In the genomic region with DNA sequence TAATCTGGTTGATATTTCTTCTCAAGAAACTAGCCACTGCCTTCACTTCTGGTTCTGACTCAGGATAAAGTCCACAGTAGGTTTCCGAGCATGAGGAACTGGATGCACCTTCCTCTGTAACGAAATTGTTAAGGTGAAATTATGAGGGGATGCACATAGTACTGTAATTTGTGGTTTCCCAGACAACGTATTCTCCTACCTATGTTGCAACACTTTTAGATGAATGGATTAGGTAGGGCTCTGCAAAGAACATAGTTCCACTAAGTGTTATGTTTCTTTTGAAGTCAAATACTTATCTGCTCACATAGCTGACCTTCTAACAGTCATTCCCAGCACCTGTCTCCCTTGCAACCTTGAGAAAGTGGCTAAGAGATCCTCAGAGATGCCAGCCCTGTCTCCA, we compare ENCODE assay signal across 27 cellular contexts. TPM values are rescaled to one million over a fixed set of nuclear protein-coding genes. Genes with fewer than 3 reads are reported as not detected.
"Had no signal": no experiment of that assay in that cellular context is flagged by ENCODE, and none has a peak within 500 bp of the region (broad histone marks: within the 10 kb centered on the region; RNA-seq: fewer than 3 reads in every experiment).

No MANE protein-coding gene starts in this region.

- H3K4me3 ChIP-seq: esophagus muscularis mucosa, gastroesophageal sphincter, lung, sigmoid colon, skin epidermis, stomach, suprapubic skin, tibial artery, upper lobe of left lung, uterus had no signal

- H3K9me3 Mint-ChIP-seq: effector memory CD8-positive, alpha-beta T cell had no signal

- H3K4me3 Mint-ChIP-seq: effector memory CD8-positive, alpha-beta T cell; immature natural killer cell; naive thymus-derived CD8-positive, alpha-beta T cell had no signal

- DNase-seq: cortex of kidney; effector memory CD8-positive, alpha-beta T cell; foreskin fibroblast; immature natural killer cell; kidney; left colon; left ventricle myocardium superior; naive thymus-derived CD8-positive, alpha-beta T cell; posterior cingulate gyrus; sigmoid colon; stimulated activated CD4-positive, alpha-beta T cell treated with anti-CD3 and anti-CD28 coated beads, Interleukin-2, amount 100 ng/mL, for 24 hours; stimulated activated CD4-positive, alpha-beta T cell treated with anti-CD3 and anti-CD28 coated beads, Interleukin-4, amount 100 ng/mL, for 4 hours; stimulated activated naive CD4-positive, alpha-beta T cell; stomach; tibial artery; upper lobe of left lung; uterus had no signal

- H3K27ac ChIP-seq: esophagus muscularis mucosa, gastroesophageal sphincter, sigmoid colon, skin epidermis, stomach, suprapubic skin, tibial artery, upper lobe of left lung, uterus had no signal

- H3K36me3 ChIP-seq: esophagus muscularis mucosa, gastroesophageal sphincter, sigmoid colon, stomach, suprapubic skin, tibial artery, upper lobe of left lung, uterus had no signal

- H3K9me3 ChIP-seq: esophagus muscularis mucosa, gastroesophageal sphincter, sigmoid colon, stomach, suprapubic skin, tibial artery, upper lobe of left lung, uterus had no signal

- H3K4me1 ChIP-seq: uterus had no signal

- H3K27me3 ChIP-seq: esophagus muscularis mucosa, gastroesophageal sphincter, sigmoid colon, stomach, tibial artery, upper lobe of left lung, uterus had no signal

- H3K36me3 Mint-ChIP-seq: immature natural killer cell had no signal

- H3K27ac Mint-ChIP-seq: effector memory CD8-positive, alpha-beta T cell; immature natural killer cell; naive thymus-derived CD8-positive, alpha-beta T cell had no signal

- ATAC-seq: effector memory CD8-positive, alpha-beta T cell; gastroesophageal sphincter; left colon; left ventricle myocardium superior; naive thymus-derived CD8-positive, alpha-beta T cell had no signal

RNA-seq across cellular contexts. Expression of a gene that starts 46.6 kb away (rescaled TPM):
- total RNA-seq: chondrocyte; esophagus muscularis mucosa; gastroesophageal sphincter; kidney; left colon; left ventricle myocardium superior; mesenteric fat pad; mononuclear cell; naive thymus-derived CD8-positive, alpha-beta T cell; osteocyte; pulmonary artery endothelial cell; sigmoid colon had no signal
